In the genomic region with DNA sequence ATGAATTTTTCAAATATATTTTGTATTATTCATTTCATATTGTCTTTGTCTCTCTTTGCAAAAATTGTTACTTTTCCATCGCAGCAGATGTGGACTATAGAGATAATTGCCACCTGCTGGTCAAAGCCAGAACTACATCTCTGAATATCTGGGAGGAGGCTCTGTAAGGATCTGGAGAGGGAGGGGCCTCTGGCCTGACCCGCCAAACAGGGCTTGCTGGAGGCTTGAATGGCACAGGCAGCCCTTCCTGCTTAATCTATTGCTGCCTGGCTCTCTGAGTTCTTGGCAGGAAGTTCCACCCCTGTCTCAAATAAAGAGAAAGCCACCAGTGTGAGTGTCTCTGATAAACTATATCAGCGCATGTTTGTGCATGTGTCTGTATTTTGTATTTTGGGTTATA, we compare ENCODE assay signal across 8 cellular contexts.
DNase-seq lines count a peak whose midpoint lies in the region; ATAC-seq and TF ChIP-seq lines count a peak whose summit lies in the region.

No MANE protein-coding gene starts in this region.

- peak overlapping the region in 1 of 6 donors; percentile 24 for H3K27ac Mint-ChIP-seq in naive B cell
- no peak overlapping the region for H3K27ac Mint-ChIP-seq in stimulated activated effector memory CD8-positive, alpha-beta T cell treated with anti-CD3 and anti-CD28 coated beads, Interleukin-12 subunit alpha, Interleukin-12 subunit beta, amount 100 ng/mL, for 72 hours

- POLR2A ChIA-PET in PC-3 (lab: Charles Lee; ENCODE audit: unreplicated experiment) = no interaction called here

- H3K9ac ChIP-seq in PC-3 (ENCODE audit: low read length) = no peak overlapping the region

- H4K20me1 ChIP-seq in PC-3 (ENCODE audit: low read length) = no peaks in the 10 kb centered on the region

- H3K36me3 ChIP-seq in PC-3 (ENCODE audit: low read depth, low read length) = no peaks in the 10 kb centered on the region

- TF ChIP-seq CTCF in PC-3 (conservative IDR thresholded peaks at IDR 0.05; ENCODE audit: low read depth, low read length) = peak; percentile 64

- peaks cover 0 to 2% (median 0%) of the 10 kb centered on the region in 7 donors for H3K9me3 Mint-ChIP-seq in naive B cell
- no peaks in the 10 kb centered on the region for H3K9me3 Mint-ChIP-seq in stimulated activated effector memory CD8-positive, alpha-beta T cell treated with anti-CD3 and anti-CD28 coated beads, Interleukin-12 subunit alpha, Interleukin-12 subunit beta, amount 100 ng/mL, for 72 hours

- ATAC-seq in GM21786 (IDR thresholded peaks at IDR 0.05; ENCODE audit: unreplicated experiment) (peak; percentile 99), PC-3 (peak; percentile 100), naive B cell (ENCODE audit: low read depth in 2 of 2) (peak; percentile 95 to 99)
- peak; percentile 100 for ATAC-seq in stimulated activated effector memory CD8-positive, alpha-beta T cell treated with anti-CD3 and anti-CD28 coated beads, Interleukin-12 subunit alpha, Interleukin-12 subunit beta, amount 100 ng/mL, for 72 hours

- H2AFZ ChIP-seq in PC-3 (ENCODE audit: low read length) = peak overlapping the region; percentile 18; the same call in 1 of the 2 replicates

- H3K4me2 ChIP-seq in PC-3 (ENCODE audit: low read length) = peak overlapping the region; percentile 49

- peak; percentile 64 for DNase-seq in DMS79 treated with DMSO at 0.1 percent for 48 hours (lab: John Stamatoyannopoulos, UW)
- DNase-seq in KG1 (lab: John Stamatoyannopoulos, UW) = peak; percentile 3
- peak; percentile 95 for DNase-seq in PC-3
- peak; percentile 55 for DNase-seq in activated T-cell treated with anti-CD3 and anti-CD28 coated beads for 48 hours (ENCODE audit: low read depth)
- DNase-seq in erythroblast (lab: John Stamatoyannopoulos, UW) = peak; percentile 91 to 92
- DNase-seq in naive B cell = peak; percentile 62
- peak; percentile 64 to 82 for DNase-seq in stimulated activated effector memory CD8-positive, alpha-beta T cell treated with anti-CD3 and anti-CD28 coated beads, Interleukin-12 subunit alpha, Interleukin-12 subunit beta, amount 100 ng/mL, for 72 hours (ENCODE audit: low spot score in 2 of 2)

- no TSS peak for BruUV-seq in PC-3 (replicated peaks; lab: Mats Ljungman, UMichigan)

- CTCF ChIA-PET in PC-3 (lab: Charles Lee) = interaction anchor here (0.6 kb wide), 1 partner anchor 40 kb away, joined by 4 read pairs; no protein-coding TSS in a partner anchor

- no peak overlapping the region for H3K27ac ChIP-seq in PC-3 (ENCODE audit: low read length)

- H3F3A ChIP-seq in PC-3 (ENCODE audit: low read length, unreplicated experiment) = no peaks in the 10 kb centered on the region

- intact Hi-C loops in PC-3 (cut with micrococcal nuclease) = loop anchor here (2.0 to 5.0 kb wide), 2 partner anchors 202 to 385 kb away; no protein-coding TSS in a partner anchor

- no peaks in the 10 kb centered on the region for H3K9me2 ChIP-seq in PC-3 (replicated peaks; ENCODE audit: low read length)

- no peaks in the 10 kb centered on the region for H3K9me3 ChIP-seq in PC-3 (ENCODE audit: low read length)

- no peaks in the 10 kb centered on the region for H3K79me2 ChIP-seq in PC-3 (ENCODE audit: low read length)

- H3K4me3 Mint-ChIP-seq in naive B cell = peak overlapping the region in 3 of 8 donors; percentile 5 to 17 (median 5)
- H3K4me3 Mint-ChIP-seq in stimulated activated effector memory CD8-positive, alpha-beta T cell treated with anti-CD3 and anti-CD28 coated beads, Interleukin-12 subunit alpha, Interleukin-12 subunit beta, amount 100 ng/mL, for 72 hours = peak overlapping the region; percentile 45

- H3K4me3 ChIP-seq in PC-3 (ENCODE audit: low read length) = peak overlapping the region; percentile 33; the same call in 1 of the 2 replicates

- H3K27me3 ChIP-seq in PC-3 (ENCODE audit: low read length) = 0 out of 2 replicates have a peak, but pooled peaks cover 4% of the 10 kb centered on the region

- no peaks in the 10 kb centered on the region for H3K27me3 Mint-ChIP-seq in naive B cell

- no peaks in the 10 kb centered on the region for H3K36me3 Mint-ChIP-seq in naive B cell
- H3K36me3 Mint-ChIP-seq in stimulated activated effector memory CD8-positive, alpha-beta T cell treated with anti-CD3 and anti-CD28 coated beads, Interleukin-12 subunit alpha, Interleukin-12 subunit beta, amount 100 ng/mL, for 72 hours = no peaks in the 10 kb centered on the region

- no peaks in the 10 kb centered on the region for H3K4me1 ChIP-seq in PC-3 (ENCODE audit: insufficient read depth, low read length)

- H3K4me1 Mint-ChIP-seq in naive B cell = peaks cover 0 to 5% (median 4%) of the 10 kb centered on the region in 3 donors
- H3K4me1 Mint-ChIP-seq in stimulated activated effector memory CD8-positive, alpha-beta T cell treated with anti-CD3 and anti-CD28 coated beads, Interleukin-12 subunit alpha, Interleukin-12 subunit beta, amount 100 ng/mL, for 72 hours = peaks cover 5% of the 10 kb centered on the region

- no peak for TF ChIP-seq POLR2A in erythroblast (IDR thresholded peaks at IDR 0.05; ENCODE audit: low read length)

Comparison
In these comparisons a context has a peak if more than half of its experiments do, and no peak if none do; other contexts are left out.
1. DNase-seq: peak in every context shown above with its lines; median percentile 95 in PC-3; 92 in erythroblast; 73 in stimulated activated effector memory CD8-positive, alpha-beta T cell treated with anti-CD3 and anti-CD28 coated beads, Interleukin-12 subunit alpha, Interleukin-12 subunit beta, amount 100 ng/mL, for 72 hours; 64 in DMS79 treated with DMSO at 0.1 percent for 48 hours; 62 in naive B cell; 55 in activated T-cell treated with anti-CD3 and anti-CD28 coated beads for 48 hours; 3 in KG1.